In genomic region chr11:114080219-114080618, GRCh38 we compare ENCODE assay signal across 10 cellular contexts. TPM values are rescaled to one million over a fixed set of nuclear protein-coding genes. Genes with fewer than 3 reads are reported as not detected.
DNase-seq lines count a peak whose midpoint lies in the region; ATAC-seq and TF ChIP-seq lines count a peak whose summit lies in the region.
"Had no signal": no experiment of that assay in that cellular context is flagged by ENCODE, and none has a peak within 500 bp of the region (broad histone marks: within the 10 kb centered on the region; RNA-seq: fewer than 3 reads in every experiment).

No MANE protein-coding gene starts in this region.

- H3K27me3 ChIP-seq in tibial nerve = no peaks in the 10 kb centered on the region
- H3K27me3 ChIP-seq in brain microvascular endothelial cell (replicated peaks) = peaks cover 15% of the 10 kb centered on the region

- H3K9me3 Mint-ChIP-seq in activated CD8-positive, alpha-beta memory T cell treated with anti-CD3 and anti-CD28 coated beads, Interleukin-2, amount 10 ng/mL, durations not matched to agents 7 days and 5 days (ENCODE audit: low read depth) = no peaks in the 10 kb centered on the region

- no peak for DNase-seq in activated CD8-positive, alpha-beta memory T cell treated with anti-CD3 and anti-CD28 coated beads, Interleukin-2, amount 10 ng/mL, durations not matched to agents 7 days and 5 days
- DNase-seq in activated CD8-positive, alpha-beta memory T cell treated with anti-CD3 and anti-CD28 coated beads for 24 hours = no peak
- peak; percentile 66 for DNase-seq in amniotic epithelial cell (ENCODE audit: low read depth)
- peak; percentile 81 for DNase-seq in iris pigment epithelial cell (ENCODE audit: low read depth)
- no peak for DNase-seq in tibial nerve (ENCODE audit: low spot score in 2 of 2)
- no peak for DNase-seq in HT-29 (ENCODE audit: low spot score)
- DNase-seq in brain microvascular endothelial cell = no peak
- DNase-seq: activated CD4-positive, alpha-beta T cell treated with anti-CD3 and anti-CD28 coated beads for 48 hours had no signal

- H3K27ac ChIP-seq in tibial nerve (peak overlapping the region; percentile 39 to 81 (median 58)), brain microvascular endothelial cell (no peak overlapping the region)

- H3K4me1 ChIP-seq in tibial nerve = peaks cover 0 to 100% (median 80%) of the 10 kb centered on the region in 4 donors

- ATAC-seq in activated CD8-positive, alpha-beta memory T cell treated with anti-CD3 and anti-CD28 coated beads, Interleukin-2, amount 10 ng/mL, durations not matched to agents 7 days and 5 days = peak; percentile 83
- no peak for ATAC-seq in HG02763 (IDR thresholded peaks at IDR 0.05; ENCODE audit: unreplicated experiment)

- peak; percentile 58 to 86 for TF ChIP-seq EP300 in tibial nerve (IDR thresholded peaks at IDR 0.05)

- peak overlapping the region in 1 of 4 donors; percentile 15 for H3K4me3 ChIP-seq in tibial nerve
- no peak overlapping the region for H3K4me3 ChIP-seq in brain microvascular endothelial cell (ENCODE audit: low read depth, low read length)

- no peak for TF ChIP-seq CTCF in tibial nerve (IDR thresholded peaks at IDR 0.05)
- no peak for TF ChIP-seq CTCF in brain microvascular endothelial cell (IDR thresholded peaks at IDR 0.05; ENCODE audit: low read depth, low read length, missing control alignments)

- H3K4me1 Mint-ChIP-seq in activated CD8-positive, alpha-beta memory T cell treated with anti-CD3 and anti-CD28 coated beads, Interleukin-2, amount 10 ng/mL, durations not matched to agents 7 days and 5 days = peaks cover 56% of the 10 kb centered on the region

- H3K36me3 ChIP-seq in tibial nerve = peaks cover 0 to 68% (median 0%) of the 10 kb centered on the region in 3 donors
- no peaks in the 10 kb centered on the region for H3K36me3 ChIP-seq in brain microvascular endothelial cell (replicated peaks)

- H3K9me3 ChIP-seq in tibial nerve = no peaks in the 10 kb centered on the region

- H3K27ac Mint-ChIP-seq in activated CD8-positive, alpha-beta memory T cell treated with anti-CD3 and anti-CD28 coated beads, Interleukin-2, amount 10 ng/mL, durations not matched to agents 7 days and 5 days = peak overlapping the region; percentile 49
- H3K27ac Mint-ChIP-seq: B cell had no signal

- TF ChIP-seq POLR2A in tibial nerve (IDR thresholded peaks at IDR 0.05) = peak in 1 of 2 donors; percentile 6

- in situ Hi-C loops in brain microvascular endothelial cell (cut with HindIII; ENCODE audit: low pct_ligation_motif_present, low sequenced_read_pairs) = no loop called here

- no peak overlapping the region for H3K4me3 Mint-ChIP-seq in activated CD8-positive, alpha-beta memory T cell treated with anti-CD3 and anti-CD28 coated beads, Interleukin-2, amount 10 ng/mL, durations not matched to agents 7 days and 5 days
- H3K4me3 Mint-ChIP-seq: B cell had no signal

- CTCF ChIA-PET in activated CD8-positive, alpha-beta memory T cell treated with anti-CD3 and anti-CD28 coated beads, Interleukin-2, amount 10 ng/mL, durations not matched to agents 7 days and 5 days (lab: Charles Lee) = interaction anchor here (1.6 to 1.8 kb wide), 2 partner anchors 179 to 181 kb away, joined by 5 to 7 read pairs; no protein-coding TSS in a partner anchor

- H3K36me3 Mint-ChIP-seq in activated CD8-positive, alpha-beta memory T cell treated with anti-CD3 and anti-CD28 coated beads, Interleukin-2, amount 10 ng/mL, durations not matched to agents 7 days and 5 days = no peaks in the 10 kb centered on the region

- WGBS in tibial nerve, 2 donors = 44 to 63% methylated on average over 5 of the region's 5 CpGs

- peaks cover 26% of the 10 kb centered on the region for H3K27me3 Mint-ChIP-seq in activated CD8-positive, alpha-beta memory T cell treated with anti-CD3 and anti-CD28 coated beads, Interleukin-2, amount 10 ng/mL, durations not matched to agents 7 days and 5 days

RNA-seq across cellular contexts. Expression of gene ZBTB16, which starts 20.7 kb away (rescaled TPM):
- total RNA-seq in activated CD8-positive, alpha-beta memory T cell treated with anti-CD3 and anti-CD28 coated beads, Interleukin-2, amount 10 ng/mL, durations not matched to agents 7 days and 5 days = 1 to 10 TPM; 3.2 to 3.9 TPM
- 100 to 1,000 TPM; 405 to 756 (median 580) TPM for total RNA-seq in tibial nerve
- not detected in 2 replicates for total RNA-seq in HT-29 (2014; rRNA removed; shearing (Covaris generic))

Comparison
In these comparisons a context has a peak if more than half of its experiments do, and no peak if none do; other contexts are left out.
1. DNase-seq: peak in amniotic epithelial cell (single experiment) and iris pigment epithelial cell (single experiment); none in activated CD8-positive, alpha-beta memory T cell treated with anti-CD3 and anti-CD28 coated beads, Interleukin-2, amount 10 ng/mL, durations not matched to agents 7 days and 5 days (single experiment), activated CD8-positive, alpha-beta memory T cell treated with anti-CD3 and anti-CD28 coated beads for 24 hours (single experiment), tibial nerve (0 of 2), HT-29 (single experiment) and brain microvascular endothelial cell (single experiment).
2. RNA of gene ZBTB16, which starts 20.7 kb away (total RNA-seq): 405 to 756 TPM in tibial nerve; 3.2 to 3.9 TPM in activated CD8-positive, alpha-beta memory T cell treated with anti-CD3 and anti-CD28 coated beads, Interleukin-2, amount 10 ng/mL, durations not matched to agents 7 days and 5 days and not detected in HT-29; every median in the first group is over 10 times any median in the second.